32 cellular contexts compared by ENCODE assay signal in the genomic region with DNA sequence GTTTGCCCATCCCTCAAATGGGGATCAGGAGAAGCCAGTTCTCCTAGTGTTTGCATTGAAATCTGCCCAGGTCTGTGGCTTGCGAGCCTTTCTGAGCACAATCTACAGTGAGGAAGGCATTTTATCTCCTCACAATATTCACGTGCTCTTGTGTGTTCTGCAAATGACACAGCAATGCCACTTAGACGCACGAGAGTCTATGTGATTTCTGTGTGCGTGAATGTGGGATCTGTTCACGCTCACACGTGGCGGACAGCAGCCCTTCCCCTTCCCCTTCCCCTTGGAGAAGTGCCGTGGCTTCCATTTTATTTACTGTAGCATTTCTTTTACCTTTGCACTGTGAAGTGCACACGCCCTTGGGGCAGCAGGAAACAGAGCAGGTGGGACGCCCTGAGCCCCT. TPM values are rescaled to one million over a fixed set of nuclear protein-coding genes. Genes with fewer than 3 reads are reported as not detected.
"Had no signal": no experiment of that assay in that cellular context is flagged by ENCODE, and none has a peak within 500 bp of the region (broad histone marks: within the 10 kb centered on the region; RNA-seq: fewer than 3 reads in every experiment).

No MANE protein-coding gene starts in this region.

- H3K4me1 Mint-ChIP-seq: activated CD4-positive, alpha-beta T cell treated with anti-CD3 and anti-CD28 coated beads, Interleukin-2, amount 10 ng/mL, durations not matched to agents 24 days and 14 days had no signal

- H3K9ac ChIP-seq: KMS-11 had no signal

- DNase-seq: activated B cell treated with CpG ODN at 0.5 μM for 24 hours; activated CD4-positive, alpha-beta T cell treated with anti-CD3 and anti-CD28 coated beads for 1 hour; activated CD4-positive, alpha-beta T cell treated with anti-CD3 and anti-CD28 coated beads, Interleukin-2, amount 10 ng/mL, durations not matched to agents 24 days and 14 days; activated CD4-positive, alpha-beta T cell treated with anti-CD3 and anti-CD28 coated beads, Interleukin-2, amount 50 U/mL, for 48 hours; activated CD8-positive, alpha-beta memory T cell treated with anti-CD3 and anti-CD28 coated beads, Interleukin-2, amount 10 ng/mL, durations not matched to agents 7 days and 5 days; activated effector memory CD4-positive, alpha-beta T cell treated with anti-CD3 and anti-CD28 coated beads, Interleukin-2, amount 50 U/mL, for 16 hours; activated naive CD4-positive, alpha-beta T cell treated with Interleukin-2 at 50 U/mL for 16 hours; activated naive CD8-positive, alpha-beta T cell treated with anti-CD3 and anti-CD28 coated beads, Interleukin-2, amount 50 U/mL, for 24 hours; activated T-cell treated with anti-CD3 and anti-CD28 coated beads, Interleukin-2, amount 50 U/mL, for 4 hours; amniotic stem cell; brain microvascular endothelial cell; MG63; MV-4-11; NCI-H1092 treated with DMSO at 0.1 percent for 48 hours; NCI-H1436; NCI-H1930; NCI-H2171 treated with DMSO at 0.1 percent for 48 hours; NCI-H345; NCI-H510A; NCI-H526 treated with DMSO at 0.1 percent for 48 hours; NCI-H82; NK-92 treated with Interleukin-12 subunit alpha and Interleukin-12 subunit beta, amount 100 ng/mL, for 24 hours; PC-3; T-cell; T-helper 2 cell; T1000 had no signal

- H3K4me3 Mint-ChIP-seq: activated B cell treated with CpG ODN at 0.5 μM for 24 hours; activated CD4-positive, alpha-beta T cell treated with anti-CD3 and anti-CD28 coated beads, Interleukin-2, amount 10 ng/mL, durations not matched to agents 24 days and 14 days; activated CD8-positive, alpha-beta memory T cell treated with anti-CD3 and anti-CD28 coated beads, Interleukin-2, amount 10 ng/mL, durations not matched to agents 7 days and 5 days; activated naive CD8-positive, alpha-beta T cell treated with anti-CD3 and anti-CD28 coated beads, Interleukin-2, amount 50 U/mL, for 24 hours; activated T-cell treated with anti-CD3 and anti-CD28 coated beads, Interleukin-2, amount 50 U/mL, for 4 hours; T-cell had no signal

- ATAC-seq: activated CD8-positive, alpha-beta memory T cell treated with anti-CD3 and anti-CD28 coated beads, Interleukin-2, amount 10 ng/mL, durations not matched to agents 7 days and 5 days; activated naive CD4-positive, alpha-beta T cell treated with anti-CD3 and anti-CD28 coated beads, Interleukin-2, amount 50 U/mL, for 72 hours; activated naive CD8-positive, alpha-beta T cell treated with anti-CD3 and anti-CD28 coated beads, Interleukin-2, amount 50 U/mL, for 24 hours; activated T-cell treated with anti-CD3 and anti-CD28 coated beads, Interleukin-2, amount 50 U/mL, for 4 hours; PC-3; T-cell had no signal

- H3K36me3 ChIP-seq: ascending aorta, brain microvascular endothelial cell, cardiac muscle cell, MG63 had no signal

- FAIRE-seq: TTC549 had no signal

- H3K27me3 ChIP-seq: cardiac muscle cell, MG63 had no signal

- H3K4me3 ChIP-seq: ascending aorta, cardiac muscle cell, MG63, SK-N-MC had no signal

- H3K27me3 Mint-ChIP-seq: activated CD4-positive, alpha-beta T cell treated with anti-CD3 and anti-CD28 coated beads, Interleukin-2, amount 10 ng/mL, durations not matched to agents 24 days and 14 days had no signal

- H3K27ac Mint-ChIP-seq: activated B cell treated with CpG ODN at 0.5 μM for 24 hours; activated CD4-positive, alpha-beta T cell treated with anti-CD3 and anti-CD28 coated beads, Interleukin-2, amount 10 ng/mL, durations not matched to agents 24 days and 14 days; activated CD8-positive, alpha-beta memory T cell treated with anti-CD3 and anti-CD28 coated beads, Interleukin-2, amount 10 ng/mL, durations not matched to agents 7 days and 5 days; activated naive CD8-positive, alpha-beta T cell treated with anti-CD3 and anti-CD28 coated beads, Interleukin-2, amount 50 U/mL, for 24 hours; T-cell had no signal

- H3K4me2 ChIP-seq: KMS-11 had no signal

- H3K4me1 ChIP-seq: ascending aorta had no signal

- H3K27ac ChIP-seq: ascending aorta, brain microvascular endothelial cell, cardiac muscle cell, KMS-11, SK-N-MC had no signal

RNA-seq across cellular contexts. Expression of a gene that starts 17.7 kb away (rescaled TPM):
- total RNA-seq: activated CD4-positive, alpha-beta T cell treated with anti-CD3 and anti-CD28 coated beads, Interleukin-2, amount 10 ng/mL, durations not matched to agents 24 days and 14 days; PC-3 had no signal
